1 cellular context compared by ENCODE assay signal in the genomic region with DNA sequence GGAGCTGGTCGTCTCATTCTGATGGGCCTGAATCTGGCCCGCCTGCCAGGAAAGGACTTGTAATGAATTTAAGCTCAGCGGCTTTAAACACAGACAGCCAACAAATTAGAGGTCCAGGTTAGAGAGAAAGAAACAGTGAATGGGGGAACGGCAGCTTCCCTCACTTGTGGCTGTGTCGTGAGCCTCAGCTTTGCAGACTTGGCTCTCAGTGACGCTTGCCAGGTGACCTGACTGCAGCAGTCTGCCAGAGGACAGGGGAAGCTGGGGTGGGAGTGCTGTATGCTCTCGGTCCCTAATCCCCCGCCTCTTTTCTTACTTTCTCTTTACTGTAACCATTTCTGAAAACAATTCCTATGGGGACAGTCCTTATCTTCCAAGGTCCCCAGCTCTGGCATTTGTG.
TF ChIP-seq lines count a peak whose summit lies in the region.

No MANE protein-coding gene starts in this region.

TF ChIP-seq in K562, 482 proteins besides CTCF, POLR2A, EP300 and RAD21 (continued from another document):
- TF ChIP-seq, protein P1, sequence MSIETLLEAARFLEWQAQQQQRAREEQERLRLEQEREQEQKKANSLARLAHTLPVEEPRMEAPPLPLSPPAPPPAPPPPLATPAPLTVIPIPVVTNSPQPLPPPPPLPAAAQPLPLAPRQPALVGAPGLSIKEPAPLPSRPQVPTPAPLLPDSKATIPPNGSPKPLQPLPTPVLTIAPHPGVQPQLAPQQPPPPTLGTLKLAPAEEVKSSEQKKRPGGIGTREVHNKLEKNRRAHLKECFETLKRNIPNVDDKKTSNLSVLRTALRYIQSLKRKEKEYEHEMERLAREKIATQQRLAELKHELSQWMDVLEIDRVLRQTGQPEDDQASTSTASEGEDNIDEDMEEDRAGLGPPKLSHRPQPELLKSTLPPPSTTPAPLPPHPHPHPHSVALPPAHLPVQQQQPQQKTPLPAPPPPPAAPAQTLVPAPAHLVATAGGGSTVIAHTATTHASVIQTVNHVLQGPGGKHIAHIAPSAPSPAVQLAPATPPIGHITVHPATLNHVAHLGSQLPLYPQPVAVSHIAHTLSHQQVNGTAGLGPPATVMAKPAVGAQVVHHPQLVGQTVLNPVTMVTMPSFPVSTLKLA (conservative IDR thresholded peaks at IDR 0.05) = no peak
- TF ChIP-seq HNRNPK (IDR thresholded peaks at IDR 0.05; ENCODE audit: low read depth, low read length, poor library complexity, severe bottlenecking) (no peak), TEAD2 (tag; IDR thresholded peaks at IDR 0.05) (no peak), ZNF184 (CRISPR knock-in tag; IDR thresholded peaks at IDR 0.05) (no peak), RUNX1 (IDR thresholded peaks at IDR 0.05; ENCODE audit: low read depth) (no peak), MCM5 (IDR thresholded peaks at IDR 0.05; ENCODE audit: low read depth) (no peak), ILF3 (IDR thresholded peaks at IDR 0.05; ENCODE audit: borderline replicate concordance) (no peak), SREBF1 (IDR thresholded peaks at IDR 0.05; ENCODE audit: borderline replicate concordance, low read depth, low read length) (no peak)
- TF ChIP-seq, protein P2, sequence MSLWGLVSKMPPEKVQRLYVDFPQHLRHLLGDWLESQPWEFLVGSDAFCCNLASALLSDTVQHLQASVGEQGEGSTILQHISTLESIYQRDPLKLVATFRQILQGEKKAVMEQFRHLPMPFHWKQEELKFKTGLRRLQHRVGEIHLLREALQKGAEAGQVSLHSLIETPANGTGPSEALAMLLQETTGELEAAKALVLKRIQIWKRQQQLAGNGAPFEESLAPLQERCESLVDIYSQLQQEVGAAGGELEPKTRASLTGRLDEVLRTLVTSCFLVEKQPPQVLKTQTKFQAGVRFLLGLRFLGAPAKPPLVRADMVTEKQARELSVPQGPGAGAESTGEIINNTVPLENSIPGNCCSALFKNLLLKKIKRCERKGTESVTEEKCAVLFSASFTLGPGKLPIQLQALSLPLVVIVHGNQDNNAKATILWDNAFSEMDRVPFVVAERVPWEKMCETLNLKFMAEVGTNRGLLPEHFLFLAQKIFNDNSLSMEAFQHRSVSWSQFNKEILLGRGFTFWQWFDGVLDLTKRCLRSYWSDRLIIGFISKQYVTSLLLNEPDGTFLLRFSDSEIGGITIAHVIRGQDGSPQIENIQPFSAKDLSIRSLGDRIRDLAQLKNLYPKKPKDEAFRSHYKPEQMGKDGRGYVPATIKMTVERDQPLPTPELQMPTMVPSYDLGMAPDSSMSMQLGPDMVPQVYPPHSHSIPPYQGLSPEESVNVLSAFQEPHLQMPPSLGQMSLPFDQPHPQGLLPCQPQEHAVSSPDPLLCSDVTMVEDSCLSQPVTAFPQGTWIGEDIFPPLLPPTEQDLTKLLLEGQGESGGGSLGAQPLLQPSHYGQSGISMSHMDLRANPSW (CRISPR knock-in tag; IDR thresholded peaks at IDR 0.05) = no peak
